Comparison of ENCODE assay signal across 1 cellular context in the genomic region with DNA sequence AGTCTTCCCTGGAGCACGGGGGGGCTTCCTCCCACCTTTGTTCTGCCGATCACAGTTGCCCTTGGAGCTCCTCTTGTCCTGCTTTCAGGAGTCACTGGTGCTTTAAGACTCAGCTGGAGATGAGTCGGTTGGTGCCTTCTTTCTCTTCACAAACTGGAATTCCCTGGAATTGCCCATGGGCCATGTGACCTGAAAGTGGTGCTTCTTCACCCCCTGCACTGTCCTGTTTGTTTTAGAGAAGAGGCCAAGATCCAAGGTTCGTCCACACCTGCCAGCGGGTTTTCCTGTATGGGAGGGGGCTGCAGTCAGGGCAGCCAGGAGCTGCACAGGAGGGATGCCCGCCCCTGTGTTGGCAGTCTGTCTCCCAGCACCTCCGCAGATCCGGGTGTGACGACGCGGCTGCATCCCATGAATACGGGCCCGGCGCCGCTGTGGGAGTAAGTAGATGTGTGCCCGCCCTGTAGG.
TF ChIP-seq lines count a peak whose summit lies in the region.

No MANE protein-coding gene starts in this region.

TF ChIP-seq in HepG2, 621 proteins besides CTCF, POLR2A, EP300 and RAD21 (continued from another document):
- TF ChIP-seq ZXDC (CRISPR knock-in tag; IDR thresholded peaks at IDR 0.05) (no peak), ZKSCAN1 (IDR thresholded peaks at IDR 0.05; ENCODE audit: low read length) (no peak), MTF1 (CRISPR knock-in tag; IDR thresholded peaks at IDR 0.05) (no peak), ZNF563 (CRISPR knock-in tag; IDR thresholded peaks at IDR 0.05) (no peak), SNAI1 (CRISPR knock-in tag; IDR thresholded peaks at IDR 0.05; ENCODE audit: borderline replicate concordance) (no peak), SP5 (CRISPR knock-in tag; IDR thresholded peaks at IDR 0.05; ENCODE audit: borderline replicate concordance, low read depth) (no peak), ZFY (CRISPR knock-in tag; IDR thresholded peaks at IDR 0.05) (0 out of 2 replicates have a peak, but pooled peaks have one; percentile 50), RNF2 (conservative IDR thresholded peaks at IDR 0.05; ENCODE audit: low read depth) (no peak)
- TF ChIP-seq, protein P1, sequence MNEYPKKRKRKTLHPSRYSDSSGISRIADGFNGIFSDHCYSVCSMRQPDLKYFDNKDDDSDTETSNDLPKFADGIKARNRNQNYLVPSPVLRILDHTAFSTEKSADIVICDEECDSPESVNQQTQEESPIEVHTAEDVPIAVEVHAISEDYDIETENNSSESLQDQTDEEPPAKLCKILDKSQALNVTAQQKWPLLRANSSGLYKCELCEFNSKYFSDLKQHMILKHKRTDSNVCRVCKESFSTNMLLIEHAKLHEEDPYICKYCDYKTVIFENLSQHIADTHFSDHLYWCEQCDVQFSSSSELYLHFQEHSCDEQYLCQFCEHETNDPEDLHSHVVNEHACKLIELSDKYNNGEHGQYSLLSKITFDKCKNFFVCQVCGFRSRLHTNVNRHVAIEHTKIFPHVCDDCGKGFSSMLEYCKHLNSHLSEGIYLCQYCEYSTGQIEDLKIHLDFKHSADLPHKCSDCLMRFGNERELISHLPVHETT (CRISPR knock-in tag; conservative IDR thresholded peaks at IDR 0.05), result no peak; the same call in 1 of the 2 replicates
- TF ChIP-seq, protein P2, sequence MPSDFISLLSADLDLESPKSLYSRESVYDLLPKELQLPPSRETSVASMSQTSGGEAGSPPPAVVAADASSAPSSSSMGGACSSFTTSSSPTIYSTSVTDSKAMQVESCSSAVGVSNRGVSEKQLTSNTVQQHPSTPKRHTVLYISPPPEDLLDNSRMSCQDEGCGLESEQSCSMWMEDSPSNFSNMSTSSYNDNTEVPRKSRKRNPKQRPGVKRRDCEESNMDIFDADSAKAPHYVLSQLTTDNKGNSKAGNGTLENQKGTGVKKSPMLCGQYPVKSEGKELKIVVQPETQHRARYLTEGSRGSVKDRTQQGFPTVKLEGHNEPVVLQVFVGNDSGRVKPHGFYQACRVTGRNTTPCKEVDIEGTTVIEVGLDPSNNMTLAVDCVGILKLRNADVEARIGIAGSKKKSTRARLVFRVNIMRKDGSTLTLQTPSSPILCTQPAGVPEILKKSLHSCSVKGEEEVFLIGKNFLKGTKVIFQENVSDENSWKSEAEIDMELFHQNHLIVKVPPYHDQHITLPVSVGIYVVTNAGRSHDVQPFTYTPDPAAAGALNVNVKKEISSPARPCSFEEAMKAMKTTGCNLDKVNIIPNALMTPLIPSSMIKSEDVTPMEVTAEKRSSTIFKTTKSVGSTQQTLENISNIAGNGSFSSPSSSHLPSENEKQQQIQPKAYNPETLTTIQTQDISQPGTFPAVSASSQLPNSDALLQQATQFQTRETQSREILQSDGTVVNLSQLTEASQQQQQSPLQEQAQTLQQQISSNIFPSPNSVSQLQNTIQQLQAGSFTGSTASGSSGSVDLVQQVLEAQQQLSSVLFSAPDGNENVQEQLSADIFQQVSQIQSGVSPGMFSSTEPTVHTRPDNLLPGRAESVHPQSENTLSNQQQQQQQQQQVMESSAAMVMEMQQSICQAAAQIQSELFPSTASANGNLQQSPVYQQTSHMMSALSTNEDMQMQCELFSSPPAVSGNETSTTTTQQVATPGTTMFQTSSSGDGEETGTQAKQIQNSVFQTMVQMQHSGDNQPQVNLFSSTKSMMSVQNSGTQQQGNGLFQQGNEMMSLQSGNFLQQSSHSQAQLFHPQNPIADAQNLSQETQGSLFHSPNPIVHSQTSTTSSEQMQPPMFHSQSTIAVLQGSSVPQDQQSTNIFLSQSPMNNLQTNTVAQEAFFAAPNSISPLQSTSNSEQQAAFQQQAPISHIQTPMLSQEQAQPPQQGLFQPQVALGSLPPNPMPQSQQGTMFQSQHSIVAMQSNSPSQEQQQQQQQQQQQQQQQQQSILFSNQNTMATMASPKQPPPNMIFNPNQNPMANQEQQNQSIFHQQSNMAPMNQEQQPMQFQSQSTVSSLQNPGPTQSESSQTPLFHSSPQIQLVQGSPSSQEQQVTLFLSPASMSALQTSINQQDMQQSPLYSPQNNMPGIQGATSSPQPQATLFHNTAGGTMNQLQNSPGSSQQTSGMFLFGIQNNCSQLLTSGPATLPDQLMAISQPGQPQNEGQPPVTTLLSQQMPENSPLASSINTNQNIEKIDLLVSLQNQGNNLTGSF (CRISPR knock-in tag; IDR thresholded peaks at IDR 0.05), result no peak
- TF ChIP-seq, protein P3, sequence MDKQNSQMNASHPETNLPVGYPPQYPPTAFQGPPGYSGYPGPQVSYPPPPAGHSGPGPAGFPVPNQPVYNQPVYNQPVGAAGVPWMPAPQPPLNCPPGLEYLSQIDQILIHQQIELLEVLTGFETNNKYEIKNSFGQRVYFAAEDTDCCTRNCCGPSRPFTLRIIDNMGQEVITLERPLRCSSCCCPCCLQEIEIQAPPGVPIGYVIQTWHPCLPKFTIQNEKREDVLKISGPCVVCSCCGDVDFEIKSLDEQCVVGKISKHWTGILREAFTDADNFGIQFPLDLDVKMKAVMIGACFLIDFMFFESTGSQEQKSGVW (CRISPR knock-in tag; IDR thresholded peaks at IDR 0.05; ENCODE audit: borderline replicate concordance), result no peak
